1 cellular context compared by ENCODE assay signal in the genomic region with DNA sequence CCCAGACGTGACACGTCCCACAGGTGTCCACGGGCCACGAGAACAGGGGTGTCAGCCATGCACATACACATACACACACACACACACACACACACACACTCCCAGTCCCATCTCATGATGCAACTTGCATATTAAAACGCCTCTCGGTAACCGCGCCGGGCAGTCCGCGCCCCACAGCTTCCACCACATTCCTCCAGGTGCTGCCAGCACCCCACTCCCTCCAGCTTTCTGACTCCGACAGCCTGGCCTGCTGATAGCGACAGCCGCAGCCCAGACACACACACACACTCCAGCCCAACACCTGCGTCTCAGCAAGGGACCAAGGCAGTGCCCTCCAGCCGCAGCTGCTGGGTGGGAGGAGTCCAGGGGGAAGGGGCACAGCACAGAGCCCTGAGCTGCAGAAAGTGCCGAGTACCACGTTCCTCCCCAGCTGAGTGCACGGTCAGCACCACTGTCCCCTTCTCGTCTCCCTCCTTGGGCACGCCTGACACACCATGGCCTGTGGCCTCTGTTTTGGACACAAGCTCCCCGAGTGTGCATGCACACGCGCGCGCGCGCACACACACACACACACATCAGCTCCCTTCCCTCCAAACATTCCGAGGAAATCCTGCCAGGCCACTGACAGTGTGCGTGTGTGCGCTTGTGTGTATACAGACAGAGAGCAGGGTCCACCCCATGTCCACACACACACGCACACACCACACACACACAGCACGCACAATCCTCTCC.
TF ChIP-seq lines count a peak whose summit lies in the region.

No MANE protein-coding gene starts in this region.

TF ChIP-seq in endothelial cell of umbilical vein, 7 proteins besides CTCF, POLR2A, EP300 and RAD21:
- TF ChIP-seq MYC (IDR thresholded peaks at IDR 0.05; ENCODE audit: low read depth, low read length), result no peak
- TF ChIP-seq EZH2 (IDR thresholded peaks at IDR 0.05; ENCODE audit: borderline replicate concordance, low read depth, low read length, severe bottlenecking), result no peak
- no peak for TF ChIP-seq JUN (IDR thresholded peaks at IDR 0.05; ENCODE audit: borderline replicate concordance, insufficient read depth, insufficient read length, low read depth)
- TF ChIP-seq, protein P1, sequence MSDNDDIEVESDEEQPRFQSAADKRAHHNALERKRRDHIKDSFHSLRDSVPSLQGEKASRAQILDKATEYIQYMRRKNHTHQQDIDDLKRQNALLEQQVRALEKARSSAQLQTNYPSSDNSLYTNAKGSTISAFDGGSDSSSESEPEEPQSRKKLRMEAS (IDR thresholded peaks at IDR 0.05; ENCODE audit: insufficient read depth, insufficient read length), result no peak
- no peak for TF ChIP-seq POLR2AphosphoS5 (IDR thresholded peaks at IDR 0.05; ENCODE audit: insufficient read depth, low read depth, low read length)
- TF ChIP-seq FOS (IDR thresholded peaks at IDR 0.05; ENCODE audit: borderline replicate concordance, insufficient read depth, low read length), result no peak
- no peak for TF ChIP-seq GATA2 (IDR thresholded peaks at IDR 0.05; ENCODE audit: insufficient read depth, insufficient read length, low read depth, low read length)
